11 cellular contexts compared by ENCODE assay signal in the genomic region with DNA sequence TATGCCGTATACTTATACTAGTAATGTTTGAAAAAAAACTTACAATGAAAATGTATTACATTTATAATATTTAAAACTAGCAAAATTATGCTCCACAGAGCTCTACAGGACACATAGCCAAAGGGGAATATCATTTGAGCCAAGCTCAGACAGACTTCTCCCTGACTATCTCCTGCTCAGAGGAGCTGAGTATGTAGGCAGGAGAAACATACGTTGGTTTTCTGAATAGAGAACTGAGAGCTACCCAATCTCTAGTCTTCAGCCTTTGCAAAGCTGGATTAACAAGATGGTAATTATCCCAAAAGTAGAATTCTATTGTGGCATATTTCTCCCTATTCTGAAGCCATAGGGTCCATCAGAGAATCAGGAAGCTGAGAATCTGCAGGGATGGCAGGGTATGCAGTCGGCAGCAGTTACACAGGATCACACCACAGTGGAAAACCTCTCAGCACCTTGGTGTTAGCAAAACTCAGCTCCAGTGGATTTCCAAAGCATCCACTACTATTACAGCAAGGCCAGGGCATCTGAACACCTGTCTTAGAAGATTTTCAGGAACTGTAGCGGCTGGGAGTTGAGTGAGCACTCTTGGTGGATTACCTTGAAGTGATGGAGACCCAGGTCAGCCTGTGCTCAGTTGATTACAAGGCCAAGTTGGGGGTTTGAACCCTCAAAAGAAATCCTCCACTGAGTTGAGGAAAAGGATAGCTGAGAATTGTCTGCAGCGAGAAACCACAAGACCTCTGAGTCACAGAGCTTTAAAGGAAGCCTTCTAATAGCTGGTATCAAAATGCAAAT. TPM values are rescaled to one million over a fixed set of nuclear protein-coding genes. Genes with fewer than 3 reads are reported as not detected.
A peak's percentile ranks its signal among the peaks of the same experiment; 100 is the strongest.
DNase-seq lines count a peak whose midpoint lies in the region; ATAC-seq and FAIRE-seq lines count a peak whose summit lies in the region.
"Had no signal": no experiment of that assay in that cellular context is flagged by ENCODE, and none has a peak within 500 bp of the region (broad histone marks: within the 10 kb centered on the region; RNA-seq: fewer than 3 reads in every experiment).

No MANE protein-coding gene starts in this region.

- no peak overlapping the region for H4K8ac ChIP-seq in mesendoderm (ENCODE audit: low read depth, low read length)

- ATAC-seq in HG03378 (IDR thresholded peaks at IDR 0.05; ENCODE audit: unreplicated experiment) (peak; percentile 21), left cardiac atrium (no peak)

- DNase-seq in activated naive CD4-positive, alpha-beta T cell treated with anti-CD3 and anti-CD28 coated beads, Interleukin-2, amount 10 ng/mL, durations not matched to agents 7 days and 5 days: peak; percentile 37
- no peak for DNase-seq in activated naive CD4-positive, alpha-beta T cell (lab: John Stamatoyannopoulos, UW)
- no peak for DNase-seq in activated naive CD8-positive, alpha-beta T cell treated with anti-CD3 and anti-CD28 coated beads for 36 hours
- DNase-seq in urothelium cell line (ENCODE audit: low spot score) (peak; percentile 53), mesendoderm (no peak), left cardiac atrium (no peak), NCI-H524 (lab: John Stamatoyannopoulos, UW) (no peak)
- DNase-seq: amniotic stem cell, NCI-H187 had no signal

- CTCF ChIA-PET in activated naive CD4-positive, alpha-beta T cell treated with anti-CD3 and anti-CD28 coated beads, Interleukin-2, amount 10 ng/mL, durations not matched to agents 7 days and 5 days (lab: Charles Lee): interaction anchor here (0.7 to 3.0 kb wide), 4 partner anchors 10 to 24 kb away, joined by 3 to 19 read pairs (median 10); no protein-coding TSS in a partner anchor

- H3K27me3 ChIP-seq in mesendoderm (ENCODE audit: insufficient read depth, low read length, poor library complexity): no peaks in the 10 kb centered on the region
- H3K27me3 ChIP-seq: tibial nerve had no signal

- no peaks in the 10 kb centered on the region for H3K27me3 Mint-ChIP-seq in activated naive CD4-positive, alpha-beta T cell treated with anti-CD3 and anti-CD28 coated beads, Interleukin-2, amount 10 ng/mL, durations not matched to agents 7 days and 5 days
- H3K27me3 Mint-ChIP-seq in activated naive CD8-positive, alpha-beta T cell treated with anti-CD3 and anti-CD28 coated beads for 36 hours: no peaks in the 10 kb centered on the region

- no peak overlapping the region for H2BK15ac ChIP-seq in mesendoderm (replicated peaks; ENCODE audit: low read depth)

- no peaks in the 10 kb centered on the region for H3K36me3 ChIP-seq in mesendoderm (ENCODE audit: control insufficient read depth, insufficient read depth, low read length)
- H3K36me3 ChIP-seq: tibial nerve had no signal

- H2AK5ac ChIP-seq in mesendoderm (ENCODE audit: low read length): no peak overlapping the region

- H3K18ac ChIP-seq in mesendoderm (ENCODE audit: low read length): no peak overlapping the region

- H3K27ac ChIP-seq in mesendoderm (ENCODE audit: low read depth, low read length): no peak overlapping the region
- H3K27ac ChIP-seq: tibial nerve had no signal

- H4K5ac ChIP-seq in mesendoderm (ENCODE audit: low read length): no peak overlapping the region

- no peaks in the 10 kb centered on the region for H3K4me1 ChIP-seq in mesendoderm (ENCODE audit: control insufficient read depth, low read depth, low read length)
- H3K4me1 ChIP-seq: tibial nerve had no signal

- H2BK120ac ChIP-seq in mesendoderm (ENCODE audit: low read depth, low read length): no peak overlapping the region

- peaks cover 6% of the 10 kb centered on the region for H3K9me3 Mint-ChIP-seq in activated naive CD4-positive, alpha-beta T cell treated with anti-CD3 and anti-CD28 coated beads, Interleukin-2, amount 10 ng/mL, durations not matched to agents 7 days and 5 days
- H3K9me3 Mint-ChIP-seq in activated naive CD8-positive, alpha-beta T cell treated with anti-CD3 and anti-CD28 coated beads for 36 hours: peaks cover 9% of the 10 kb centered on the region

- intact Hi-C loops in left cardiac atrium (cut with DNase I): no loop called here

- H3K4me3 ChIP-seq in mesendoderm (ENCODE audit: low read length): no peak overlapping the region
- H3K4me3 ChIP-seq: tibial nerve had no signal

- H3K4me1 Mint-ChIP-seq in activated naive CD4-positive, alpha-beta T cell treated with anti-CD3 and anti-CD28 coated beads, Interleukin-2, amount 10 ng/mL, durations not matched to agents 7 days and 5 days: peaks cover 95% of the 10 kb centered on the region
- peaks cover 76% of the 10 kb centered on the region for H3K4me1 Mint-ChIP-seq in activated naive CD8-positive, alpha-beta T cell treated with anti-CD3 and anti-CD28 coated beads for 36 hours

- H3K4me2 ChIP-seq in mesendoderm (ENCODE audit: low read length): no peak overlapping the region

- no peak overlapping the region for H3K23ac ChIP-seq in mesendoderm (ENCODE audit: low read length)

- peak overlapping the region; percentile 28 for H3K4me3 Mint-ChIP-seq in activated naive CD4-positive, alpha-beta T cell treated with anti-CD3 and anti-CD28 coated beads, Interleukin-2, amount 10 ng/mL, durations not matched to agents 7 days and 5 days
- peak overlapping the region; percentile 14 for H3K4me3 Mint-ChIP-seq in activated naive CD8-positive, alpha-beta T cell treated with anti-CD3 and anti-CD28 coated beads for 36 hours

- no peak overlapping the region for H3K9ac ChIP-seq in mesendoderm (ENCODE audit: low read length)

- no peak overlapping the region for H3K56ac ChIP-seq in mesendoderm (ENCODE audit: low read length)

- peak overlapping the region; percentile 99 for H3K27ac Mint-ChIP-seq in activated naive CD4-positive, alpha-beta T cell treated with anti-CD3 and anti-CD28 coated beads, Interleukin-2, amount 10 ng/mL, durations not matched to agents 7 days and 5 days
- peak overlapping the region; percentile 85 for H3K27ac Mint-ChIP-seq in activated naive CD8-positive, alpha-beta T cell treated with anti-CD3 and anti-CD28 coated beads for 36 hours

- FAIRE-seq in urothelium cell line (lab: Jason Lieb, UNC): no peak

- peaks cover 17% of the 10 kb centered on the region for H3K36me3 Mint-ChIP-seq in activated naive CD4-positive, alpha-beta T cell treated with anti-CD3 and anti-CD28 coated beads, Interleukin-2, amount 10 ng/mL, durations not matched to agents 7 days and 5 days
- peaks cover 15% of the 10 kb centered on the region for H3K36me3 Mint-ChIP-seq in activated naive CD8-positive, alpha-beta T cell treated with anti-CD3 and anti-CD28 coated beads for 36 hours

- H3K79me2 ChIP-seq in mesendoderm (ENCODE audit: control insufficient read depth, insufficient read depth, low read length): no peaks in the 10 kb centered on the region

- H2BK5ac ChIP-seq in mesendoderm (ENCODE audit: low read length): no peak overlapping the region

- no CpG with 5 or more reads among the region's 5 CpGs for WGBS in mesendoderm (ENCODE audit: extremely low coverage, insufficient coverage, low lambda C conversion rate)

- no peaks in the 10 kb centered on the region for H3K79me1 ChIP-seq in mesendoderm (ENCODE audit: low read length)

- H3K4ac ChIP-seq in mesendoderm (ENCODE audit: low read depth, low read length): no peak overlapping the region

RNA-seq across cellular contexts. Expression of gene GPR15, which starts 30.1 kb away (rescaled TPM):
- 1 to 10 TPM in 1 of 2 experiments, under 1 TPM in 1; 0.52 to 1.0 TPM for total RNA-seq in activated naive CD8-positive, alpha-beta T cell treated with anti-CD3 and anti-CD28 coated beads for 36 hours
- not detected for polyA plus RNA-seq in mesendoderm (2013, experiment 1 of 2)
- not detected for polyA plus RNA-seq in mesendoderm (2013, experiment 2 of 2)
- total RNA-seq in left cardiac atrium: under 1 TPM in 1 of 2 donors, not detected in 1; 0.24 TPM
- total RNA-seq: tibial nerve had no signal

RNA-seq across cellular contexts. Expression of gene CPOX, which starts 31.5 kb away (rescaled TPM):
- total RNA-seq in activated naive CD8-positive, alpha-beta T cell treated with anti-CD3 and anti-CD28 coated beads for 36 hours: 10 to 100 TPM; 48.6 to 54.7 TPM
- 11.0 TPM for polyA plus RNA-seq in mesendoderm (2013, experiment 1 of 2)
- 11.1 TPM for polyA plus RNA-seq in mesendoderm (2013, experiment 2 of 2)
- total RNA-seq in left cardiac atrium: 10 to 100 TPM in 1 of 2 donors, 1 to 10 TPM in 1; 9.2 to 12.7 TPM

RNA-seq across cellular contexts. Expression of gene CLDND1, which starts 39.2 kb away (rescaled TPM):
- total RNA-seq in activated naive CD8-positive, alpha-beta T cell treated with anti-CD3 and anti-CD28 coated beads for 36 hours: 100 to 1,000 TPM; 196 to 204 TPM
- 104 TPM for polyA plus RNA-seq in mesendoderm (2013, experiment 1 of 2)
- polyA plus RNA-seq in mesendoderm (2013, experiment 2 of 2): 110 TPM
- 10 to 100 TPM; 73.3 to 88.5 TPM for total RNA-seq in left cardiac atrium

Comparison
In these comparisons a context has a peak if more than half of its experiments do, and no peak if none do; other contexts are left out.
1. DNase-seq: peak in activated naive CD4-positive, alpha-beta T cell treated with anti-CD3 and anti-CD28 coated beads, Interleukin-2, amount 10 ng/mL, durations not matched to agents 7 days and 5 days (single experiment) and urothelium cell line (single experiment); none in activated naive CD4-positive, alpha-beta T cell (0 of 4), activated naive CD8-positive, alpha-beta T cell treated with anti-CD3 and anti-CD28 coated beads for 36 hours (single experiment), mesendoderm (single experiment), left cardiac atrium (single experiment) and NCI-H524 (0 of 2).